25 cellular contexts compared by ENCODE assay signal in genomic region chr1:25833158-25833557, GRCh38. TPM values are rescaled to one million over a fixed set of nuclear protein-coding genes. Genes with fewer than 3 reads are reported as not detected.
"Had no signal": no experiment of that assay in that cellular context is flagged by ENCODE, and none has a peak within 500 bp of the region (broad histone marks: within the 10 kb centered on the region; RNA-seq: fewer than 3 reads in every experiment).

No MANE protein-coding gene starts in this region.

- H3K4me1 Mint-ChIP-seq: activated CD4-positive, alpha-beta memory T cell treated with anti-CD3 and anti-CD28 coated beads, Interleukin-2, amount 10 ng/mL, durations not matched to agents 7 days and 5 days; brain; central memory CD8-positive, alpha-beta T cell had no signal

- H3K9me3 Mint-ChIP-seq: activated CD4-positive, alpha-beta memory T cell treated with anti-CD3 and anti-CD28 coated beads, Interleukin-2, amount 10 ng/mL, durations not matched to agents 7 days and 5 days; activated CD4-positive, alpha-beta T cell treated with anti-CD3 and anti-CD28 coated beads, Interleukin-2, amount 10 ng/mL, durations not matched to agents 7 days and 5 days; activated naive CD4-positive, alpha-beta T cell treated with anti-CD3 and anti-CD28 coated beads for 36 hours; activated naive CD4-positive, alpha-beta T cell treated with anti-CD3 and anti-CD28 coated beads, Interleukin-2, amount 50 U/mL, for 72 hours; activated naive CD8-positive, alpha-beta T cell treated with anti-CD3 and anti-CD28 coated beads, Interleukin-2, amount 10 ng/mL, durations not matched to agents 7 days and 5 days; activated T-cell treated with anti-CD3 and anti-CD28 coated beads, Interleukin-2, amount 50 U/mL, for 24 hours; activated T-cell treated with anti-CD3 and anti-CD28 coated beads, Interleukin-2, amount 50 U/mL, for 72 hours; brain; central memory CD8-positive, alpha-beta T cell; dendritic cell treated with granulocyte-macrophage colony-stimulating factor and Interleukin-4, amounts not matched to agents 40 ng/mL and 50 ng/mL, for 4 days; endodermal cell had no signal

- H3K27me3 ChIP-seq: ascending aorta, dorsolateral prefrontal cortex had no signal

- H3K4me3 ChIP-seq: ascending aorta, coronary artery, dorsolateral prefrontal cortex had no signal

- H3K27ac Mint-ChIP-seq: activated CD4-positive, alpha-beta memory T cell treated with anti-CD3 and anti-CD28 coated beads, Interleukin-2, amount 10 ng/mL, durations not matched to agents 7 days and 5 days; activated CD4-positive, alpha-beta T cell treated with anti-CD3 and anti-CD28 coated beads, Interleukin-2, amount 10 ng/mL, durations not matched to agents 7 days and 5 days; activated naive CD4-positive, alpha-beta T cell treated with anti-CD3 and anti-CD28 coated beads for 36 hours; activated naive CD8-positive, alpha-beta T cell treated with anti-CD3 and anti-CD28 coated beads, Interleukin-2, amount 10 ng/mL, durations not matched to agents 7 days and 5 days; activated T-cell treated with anti-CD3 and anti-CD28 coated beads, Interleukin-2, amount 50 U/mL, for 24 hours; activated T-cell treated with anti-CD3 and anti-CD28 coated beads, Interleukin-2, amount 50 U/mL, for 72 hours; brain; dendritic cell treated with granulocyte-macrophage colony-stimulating factor and Interleukin-4, amounts not matched to agents 40 ng/mL and 50 ng/mL, for 4 days; endodermal cell had no signal

- DNase-seq: activated CD4-positive, alpha-beta memory T cell treated with anti-CD3 and anti-CD28 coated beads, Interleukin-2, amount 10 ng/mL, durations not matched to agents 7 days and 5 days; activated CD4-positive, alpha-beta T cell treated with anti-CD3 and anti-CD28 coated beads for 1 hour; activated CD4-positive, alpha-beta T cell treated with anti-CD3 and anti-CD28 coated beads for 4 hours; activated CD4-positive, alpha-beta T cell treated with anti-CD3 and anti-CD28 coated beads, Interleukin-2, amount 10 ng/mL, durations not matched to agents 7 days and 5 days; activated CD4-positive, alpha-beta T cell treated with anti-CD3 and anti-CD28 coated beads, Interleukin-2, amount 50 U/mL, for 4 hours; activated CD8-positive, alpha-beta memory T cell treated with anti-CD3 and anti-CD28 coated beads, Interleukin-2, amount 50 U/mL, for 48 hours; activated gamma-delta T cell; activated naive CD4-positive, alpha-beta T cell treated with anti-CD3 and anti-CD28 coated beads for 36 hours; activated naive CD8-positive, alpha-beta T cell treated with anti-CD3 and anti-CD28 coated beads, Interleukin-2, amount 10 ng/mL, durations not matched to agents 7 days and 5 days; activated T-cell treated with anti-CD3 and anti-CD28 coated beads for 4 hours; activated T-cell treated with anti-CD3 and anti-CD28 coated beads, Interleukin-2, amount 50 U/mL, for 24 hours; activated T-cell treated with anti-CD3 and anti-CD28 coated beads, Interleukin-2, amount 50 U/mL, for 72 hours; dorsolateral prefrontal cortex; effector memory CD4-positive, alpha-beta T cell; endodermal cell; foreskin fibroblast; head of caudate nucleus; T-helper 2 cell had no signal

- ATAC-seq: activated naive CD4-positive, alpha-beta T cell treated with anti-CD3 and anti-CD28 coated beads, Interleukin-2, amount 50 U/mL, for 72 hours; activated T-cell treated with anti-CD3 and anti-CD28 coated beads, Interleukin-2, amount 50 U/mL, for 72 hours had no signal

- H3K4me3 Mint-ChIP-seq: activated CD4-positive, alpha-beta memory T cell treated with anti-CD3 and anti-CD28 coated beads, Interleukin-2, amount 10 ng/mL, durations not matched to agents 7 days and 5 days; activated CD4-positive, alpha-beta T cell treated with anti-CD3 and anti-CD28 coated beads, Interleukin-2, amount 10 ng/mL, durations not matched to agents 7 days and 5 days; activated naive CD4-positive, alpha-beta T cell treated with anti-CD3 and anti-CD28 coated beads for 36 hours; activated naive CD8-positive, alpha-beta T cell treated with anti-CD3 and anti-CD28 coated beads, Interleukin-2, amount 10 ng/mL, durations not matched to agents 7 days and 5 days; activated T-cell treated with anti-CD3 and anti-CD28 coated beads, Interleukin-2, amount 50 U/mL, for 24 hours; activated T-cell treated with anti-CD3 and anti-CD28 coated beads, Interleukin-2, amount 50 U/mL, for 72 hours; brain; central memory CD8-positive, alpha-beta T cell; dendritic cell treated with granulocyte-macrophage colony-stimulating factor and Interleukin-4, amounts not matched to agents 40 ng/mL and 50 ng/mL, for 4 days; endodermal cell had no signal

- H3K27me3 Mint-ChIP-seq: activated CD4-positive, alpha-beta memory T cell treated with anti-CD3 and anti-CD28 coated beads, Interleukin-2, amount 10 ng/mL, durations not matched to agents 7 days and 5 days; activated CD4-positive, alpha-beta T cell treated with anti-CD3 and anti-CD28 coated beads, Interleukin-2, amount 10 ng/mL, durations not matched to agents 7 days and 5 days; activated naive CD8-positive, alpha-beta T cell treated with anti-CD3 and anti-CD28 coated beads, Interleukin-2, amount 10 ng/mL, durations not matched to agents 7 days and 5 days; activated T-cell treated with anti-CD3 and anti-CD28 coated beads, Interleukin-2, amount 50 U/mL, for 24 hours; brain; central memory CD8-positive, alpha-beta T cell; dendritic cell treated with granulocyte-macrophage colony-stimulating factor and Interleukin-4, amounts not matched to agents 40 ng/mL and 50 ng/mL, for 4 days had no signal

- H3K27ac ChIP-seq: ascending aorta, coronary artery, dorsolateral prefrontal cortex had no signal

RNA-seq across cellular contexts. Expression of gene AUNIP, which starts 26.1 kb away (rescaled TPM):
- total RNA-seq: ascending aorta, cardiac septum had no signal
